ENCODE assay signal across 26 cellular contexts in the genomic region with DNA sequence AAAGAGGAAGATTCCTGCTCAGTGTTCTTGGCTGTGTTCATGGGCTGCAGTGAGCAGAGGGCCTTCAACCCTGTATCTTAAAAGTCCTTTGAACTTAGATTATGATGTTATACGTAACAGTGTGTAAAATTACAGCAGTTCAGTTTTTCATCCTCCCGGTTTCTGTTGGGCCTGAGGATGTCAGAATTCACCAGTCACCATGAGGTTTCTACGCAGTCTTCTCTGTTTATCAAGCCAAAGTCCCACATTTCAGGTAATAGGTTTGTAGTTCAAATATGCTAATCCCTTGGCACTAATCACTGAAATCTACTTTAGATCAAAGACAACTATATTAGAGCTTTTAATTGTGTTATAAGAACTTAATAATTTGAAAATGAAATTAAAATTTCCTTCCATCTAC.
"Had no signal": no experiment of that assay in that cellular context is flagged by ENCODE, and none has a peak within 500 bp of the region (broad histone marks: within the 10 kb centered on the region; RNA-seq: fewer than 3 reads in every experiment).

No MANE protein-coding gene starts in this region.

- H3K4me1 ChIP-seq: esophagus muscularis mucosa, foreskin keratinocyte, gastroesophageal sphincter, heart left ventricle, left lung, lower lobe of right lung had no signal

- H3K27ac ChIP-seq: coronary artery, dorsolateral prefrontal cortex, esophagus muscularis mucosa, foreskin keratinocyte, gastroesophageal sphincter, heart left ventricle, hepatocyte, left lung, lower lobe of right lung had no signal

- H2AFZ ChIP-seq: hepatocyte had no signal

- H3K4me2 ChIP-seq: hepatocyte had no signal

- FAIRE-seq: endothelial cell of umbilical vein, frontal cortex, kidney had no signal

- H3K4me3 Mint-ChIP-seq: immature natural killer cell; mesothelial cell of epicardium; naive B cell; naive thymus-derived CD8-positive, alpha-beta T cell had no signal

- H3K27me3 Mint-ChIP-seq: naive B cell; naive thymus-derived CD8-positive, alpha-beta T cell had no signal

- H3K9me3 ChIP-seq: esophagus muscularis mucosa, gastroesophageal sphincter, heart left ventricle, left lung, lower lobe of right lung, mucosa of descending colon had no signal

- H3K27ac Mint-ChIP-seq: immature natural killer cell; mesothelial cell of epicardium; naive B cell; naive thymus-derived CD8-positive, alpha-beta T cell had no signal

- H3K27me3 ChIP-seq: dorsolateral prefrontal cortex, esophagus muscularis mucosa, foreskin keratinocyte, gastroesophageal sphincter, heart left ventricle, hepatocyte, left lung had no signal

- ATAC-seq: foreskin keratinocyte; gastroesophageal sphincter; heart left ventricle; left colon; left lung; left ventricle myocardium superior; lower lobe of right lung; mucosa of descending colon; naive thymus-derived CD8-positive, alpha-beta T cell had no signal

- DNase-seq: dermis blood vessel endothelial cell; dorsolateral prefrontal cortex; effector CD4-positive, alpha-beta T cell; effector memory CD4-positive, alpha-beta T cell; foreskin keratinocyte; heart left ventricle; hypothalamus; immature natural killer cell; islet precursor cell; kidney; kidney glomerular epithelial cell; left colon; left lung; left ventricle myocardium superior; lower lobe of right lung; mesenchymal stem cell; mucosa of descending colon; naive B cell; naive thymus-derived CD8-positive, alpha-beta T cell had no signal

- H3K4me1 Mint-ChIP-seq: immature natural killer cell; mesothelial cell of epicardium; naive B cell; naive thymus-derived CD8-positive, alpha-beta T cell had no signal

- H3K9me3 Mint-ChIP-seq: immature natural killer cell; naive B cell; naive thymus-derived CD8-positive, alpha-beta T cell had no signal

- H3K4me3 ChIP-seq: coronary artery, dorsolateral prefrontal cortex, esophagus muscularis mucosa, gastroesophageal sphincter, heart left ventricle, hepatocyte, left lung, lower lobe of right lung, mucosa of descending colon had no signal
